Comparison of ENCODE assay signal across 8 cellular contexts in genomic region chr12:7092229-7092985, GRCh38. TPM values are rescaled to one million over a fixed set of nuclear protein-coding genes. Genes with fewer than 3 reads are reported as not detected.
DNase-seq lines count a peak whose midpoint lies in the region; ATAC-seq lines count a peak whose summit lies in the region.

Gene C1R, minus strand, starts transcription at chr12:7092445. Its CDS starts 57 bp downstream, at chr12:7092388.

- H3K4me1 ChIP-seq in muscle layer of colon (ENCODE audit: insufficient read depth, low read length), result peaks cover 25% of the 10 kb centered on the region

- ATAC-seq in esophagus mucosa (peak; percentile 38), GM19351 (IDR thresholded peaks at IDR 0.05; ENCODE audit: unreplicated experiment) (no peak)

- peak within 1 kb of the TSS; percentile 30 for H3K9ac ChIP-seq in muscle layer of colon (ENCODE audit: low read length)

- H3K27me3 ChIP-seq in muscle layer of colon (ENCODE audit: control insufficient read depth in 1 of 2, insufficient read depth in 2 of 2, low read length in 2 of 2), result no peaks in the 10 kb centered on the region

- H3K9me3 ChIP-seq in muscle layer of colon (ENCODE audit: low read length), result no peaks in the 10 kb centered on the region

- H3K36me3 ChIP-seq in muscle layer of colon (ENCODE audit: insufficient read depth, low read length), result peaks cover 30% of the 10 kb centered on the region

- H3K4me3 ChIP-seq in muscle layer of colon (ENCODE audit: low read depth in 1 of 2, low read length in 2 of 2), result peak within 1 kb of the TSS; percentile 62 to 75

- peak; percentile 42 to 52 for DNase-seq in AML-193 (lab: John Stamatoyannopoulos, UW)
- DNase-seq in GOT3 (lab: John Stamatoyannopoulos, UW), result peak; percentile 33
- peak; percentile 32 for DNase-seq in NOMO-1 treated with dmso at 0.1 percent for 144 hours (lab: John Stamatoyannopoulos, UW; ENCODE audit: unreplicated experiment)
- DNase-seq in activated T-cell treated with anti-CD3 and anti-CD28 coated beads, Interleukin-2, amount 50 U/mL, for 1 hour, result peak; percentile 74
- peak; percentile 51 for DNase-seq in stimulated activated CD8-positive, alpha-beta memory T cell treated with anti-CD3 and anti-CD28 coated beads, Interleukin-7, amount 100 ng/mL, for 24 hours (ENCODE audit: low read depth)

- peak within 1 kb of the TSS; percentile 98 for H3K27ac ChIP-seq in muscle layer of colon (ENCODE audit: low read depth, low read length)

RNA-seq across cellular contexts. Expression of gene C1R, which starts in this region (rescaled TPM):
- total RNA-seq in esophagus mucosa, result 76.2 TPM
